ENCODE assay signal across 11 cellular contexts in genomic region chr4:169293343-169294176, GRCh38. TPM values are rescaled to one million over a fixed set of nuclear protein-coding genes. Genes with fewer than 3 reads are reported as not detected.
DNase-seq lines count a peak whose midpoint lies in the region; ATAC-seq, FAIRE-seq and TF ChIP-seq lines count a peak whose summit lies in the region.
"Had no signal": no experiment of that assay in that cellular context is flagged by ENCODE, and none has a peak within 500 bp of the region (broad histone marks: within the 10 kb centered on the region; RNA-seq: fewer than 3 reads in every experiment).

No MANE protein-coding gene starts in this region.

- TF ChIP-seq CTCF in right lobe of liver (IDR thresholded peaks at IDR 0.05): no peak
- TF ChIP-seq CTCF in HepG2 (CRISPR knock-in tag; IDR thresholded peaks at IDR 0.05): no peak

- H3K4me1 ChIP-seq in right lobe of liver (no peaks in the 10 kb centered on the region), HepG2 (ENCODE audit: insufficient read depth, low read length) (no peaks in the 10 kb centered on the region)
- H3K4me1 ChIP-seq: adrenal gland had no signal

- H3K27me3 ChIP-seq in right lobe of liver: no peaks in the 10 kb centered on the region
- H3K27me3 ChIP-seq in HepG2 (ENCODE audit: control insufficient read depth in 1 of 2, insufficient read depth in 2 of 2, low read length in 2 of 2): no peaks in the 10 kb centered on the region; a peak in 1 of 5 replicates
- H3K27me3 ChIP-seq: adrenal gland had no signal

- in situ Hi-C loops in HepG2 (cut with HindIII; ENCODE audit: extremely low pct_ligation_motif_present, low pct_unique_long_range_greater_than_20kb): no loop called here

- H3K36me3 ChIP-seq in right lobe of liver: no peaks in the 10 kb centered on the region
- no peaks in the 10 kb centered on the region for H3K36me3 ChIP-seq in HepG2 (replicated peaks in 1 of 2; ENCODE audit: control insufficient read depth in 1 of 2, insufficient read depth in 2 of 2, low read length in 2 of 2)
- H3K36me3 ChIP-seq: adrenal gland had no signal

- POLR2A ChIA-PET in HepG2 (lab: Yijun Ruan, JAX): no interaction called here

- peak; percentile 17 to 50 (median 37) for ATAC-seq in right lobe of liver
- ATAC-seq in HepG2: no peak
- ATAC-seq in HG02938 (IDR thresholded peaks at IDR 0.05; ENCODE audit: unreplicated experiment): peak; percentile 89

- H3K9me3 ChIP-seq in right lobe of liver: no peaks in the 10 kb centered on the region
- no peaks in the 10 kb centered on the region for H3K9me3 ChIP-seq in HepG2 (ENCODE audit: low read length)
- H3K9me3 ChIP-seq: adrenal gland had no signal

- no peaks in the 10 kb centered on the region for H3K79me2 ChIP-seq in HepG2 (ENCODE audit: insufficient read depth, low read length)

- CTCF ChIA-PET in HepG2 (lab: Yijun Ruan, JAX; ENCODE audit: low intra/inter-chr PET ratio, low total read pairs): no interaction called here

- H3K4me3 ChIP-seq in right lobe of liver: no peak overlapping the region
- no peak overlapping the region for H3K4me3 ChIP-seq in HepG2 (replicated peaks in 1 of 3; ENCODE audit: insufficient read depth in 1 of 3, low read depth in 2 of 3, low read length in 3 of 3)
- H3K4me3 ChIP-seq: adrenal gland had no signal

- no peak overlapping the region for H3K4me2 ChIP-seq in HepG2 (ENCODE audit: low read depth, low read length)

- DNase-seq in right lobe of liver (no peak), HepG2 (ENCODE audit: low spot score) (no peak), MV-4-11 (lab: John Stamatoyannopoulos, UW) (peak; percentile 98), NCI-H510A (lab: John Stamatoyannopoulos, UW) (no peak), RCC 7860 (ENCODE audit: low spot score) (no peak), hypothalamus (lab: John Stamatoyannopoulos, UW) (no peak)
- DNase-seq in effector CD8-positive, alpha-beta T cell (lab: John Stamatoyannopoulos, UW): no peak
- DNase-seq: 8988T, NCI-H2029 had no signal

- intact Hi-C loops in right lobe of liver (cut with DNase I) (no loop called here), HepG2 (cut with micrococcal nuclease; ENCODE audit: unreplicated experiment) (no loop called here)

- H2AFZ ChIP-seq in HepG2 (ENCODE audit: low read length): no peak overlapping the region

- TF ChIP-seq POLR2A in right lobe of liver (IDR thresholded peaks at IDR 0.05) (no peak), HepG2 (IDR thresholded peaks at IDR 0.05; ENCODE audit: insufficient read depth in 1 of 2, low read depth in 2 of 2, low read length in 2 of 2) (no peak)

- H3K27ac ChIP-seq in right lobe of liver (no peak overlapping the region), HepG2 (ENCODE audit: extremely low read length, insufficient read depth, low read length) (no peak overlapping the region)
- H3K27ac ChIP-seq: adrenal gland had no signal

- no peaks in the 10 kb centered on the region for H4K20me1 ChIP-seq in HepG2 (ENCODE audit: insufficient read depth, low read length)

- TF ChIP-seq RAD21 in HepG2 (CRISPR knock-in tag; IDR thresholded peaks at IDR 0.05): no peak

- H3K9ac ChIP-seq in HepG2 (ENCODE audit: insufficient read depth, low read depth, low read length): no peak overlapping the region

- no TSS peak for BruUV-seq in HepG2 (replicated peaks; lab: Mats Ljungman, UMichigan)

- TF ChIP-seq EP300 in HepG2 (IDR thresholded peaks at IDR 0.05; ENCODE audit: low read depth in 2 of 2, low read length in 2 of 2) (no peak), HepG2 (CRISPR knock-in tag; IDR thresholded peaks at IDR 0.05; ENCODE audit: borderline replicate concordance) (no peak)

- 40% methylated on average over 6 of the region's 6 CpGs for WGBS in right lobe of liver (ENCODE audit: insufficient coverage, low coverage, low lambda C conversion rate, missing lambda C conversion rate)
- WGBS in HepG2 (ENCODE audit: low lambda C conversion rate): 67% methylated on average over 6 of the region's 6 CpGs

- FAIRE-seq in HepG2 (lab: Jason Lieb, UNC): no peak
- FAIRE-seq in RCC 7860 (lab: Jason Lieb, UNC): no peak

TF ChIP-seq in HepG2, 621 proteins besides CTCF, POLR2A, EP300 and RAD21:
- TF ChIP-seq ZNF652 (CRISPR knock-in tag; IDR thresholded peaks at IDR 0.05; ENCODE audit: borderline replicate concordance, low read depth) (no peak), MIER2 (CRISPR knock-in tag; IDR thresholded peaks at IDR 0.05) (no peak), E2F5 (CRISPR knock-in tag; conservative IDR thresholded peaks at IDR 0.05) (no peak), CHCHD3 (CRISPR knock-in tag; IDR thresholded peaks at IDR 0.05) (no peak), ZBTB37 (CRISPR knock-in tag; IDR thresholded peaks at IDR 0.05) (no peak), HDAC6 (IDR thresholded peaks at IDR 0.05; ENCODE audit: low read depth, low read length) (no peak), ZNF225 (CRISPR knock-in tag; IDR thresholded peaks at IDR 0.05) (no peak), DBP (CRISPR knock-in tag; IDR thresholded peaks at IDR 0.05; ENCODE audit: not compliant biosample characterization) (no peak), THYN1 (CRISPR knock-in tag; IDR thresholded peaks at IDR 0.05; ENCODE audit: borderline replicate concordance, low read depth) (no peak), NR2F2 (IDR thresholded peaks at IDR 0.05; ENCODE audit: borderline replicate concordance, low read depth) (no peak), MAF1 (CRISPR knock-in tag; IDR thresholded peaks at IDR 0.05; ENCODE audit: borderline replicate concordance) (no peak), HES4 (CRISPR knock-in tag; IDR thresholded peaks at IDR 0.05; ENCODE audit: borderline replicate concordance) (no peak), ZNF160 (CRISPR knock-in tag; IDR thresholded peaks at IDR 0.05) (no peak)

RNA-seq across cellular contexts. Expression of gene SH3RF1, which starts 22.8 kb away (rescaled TPM):
- total RNA-seq in right lobe of liver: 10 to 100 TPM in 1 of 6 experiments, 1 to 10 TPM in 5; 5.5 to 11.0 (median 7.3) TPM
- total RNA-seq in HepG2 (2016; rRNA removed; fragmentation: Illumina TruSeq; extraction: Trizol): 3.2 and 3.8 TPM in 2 replicates
- total RNA-seq in HepG2 (2016; cell fraction: cytosol; rRNA removed; fragmentation: Illumina TruSeq; extraction: Trizol; ENCODE audit: low read depth): 1.3 and 2.3 TPM in 2 replicates
- 3.0 and 3.3 TPM in 2 replicates for total RNA-seq in HepG2 (2016; cell fraction: insoluble cytoplasmic fraction; rRNA removed; fragmentation: Illumina TruSeq; extraction: Trizol)
- total RNA-seq in HepG2 (2016; cell fraction: membrane; rRNA removed; fragmentation: Illumina TruSeq; extraction: Trizol): 2.4 and 2.6 TPM in 2 replicates
- 7.0 and 12.0 TPM in 2 replicates for total RNA-seq in HepG2 (2016; cell fraction: nucleus; rRNA removed; fragmentation: Illumina TruSeq; extraction: Trizol)
- 3.1 and 3.2 TPM in 2 replicates for polyA plus RNA-seq in HepG2 (2011; rRNA removed)
- 1.9 and 2.5 TPM in 2 replicates for polyA plus RNA-seq in HepG2 (2011; cell fraction: cytosol; rRNA removed)
- polyA plus RNA-seq in HepG2 (2011; cell fraction: nucleus; rRNA removed): 5.0 and 7.8 TPM in 2 replicates
- 1.9 and 2.2 TPM in 2 replicates for polyA plus RNA-seq in HepG2 (2012)
- polyA plus RNA-seq in HepG2 (2016; cell fraction: cytosol; fragmentation: Illumina TruSeq; extraction: Trizol; ENCODE audit: low read depth): 0.23 and 0.25 TPM in 2 replicates
- polyA plus RNA-seq in HepG2 (2016; cell fraction: insoluble cytoplasmic fraction; fragmentation: Illumina TruSeq; extraction: Trizol; ENCODE audit: low read depth): 2.4 and 2.7 TPM in 2 replicates
- polyA plus RNA-seq in HepG2 (2016; cell fraction: membrane; fragmentation: Illumina TruSeq; extraction: Trizol; ENCODE audit: low read depth): 0.74 and 0.91 TPM in 2 replicates
- polyA plus RNA-seq in HepG2 (2016; cell fraction: nucleus; fragmentation: Illumina TruSeq; extraction: Trizol; ENCODE audit: insufficient read depth, low read depth): 2.8 and 3.6 TPM in 2 replicates
- polyA minus RNA-seq in HepG2 (2011; rRNA and poly(A)+ RNA removed; ENCODE audit: low replicate concordance): 25.0 and 59.0 TPM in 2 replicates
- 4.5 and 7.2 TPM in 2 replicates for polyA minus RNA-seq in HepG2 (2011; cell fraction: cytosol; rRNA and poly(A)+ RNA removed)
- 26.3 and 31.1 TPM in 2 replicates for polyA minus RNA-seq in HepG2 (2011; cell fraction: nucleus; rRNA and poly(A)+ RNA removed)
